ENCODE assay signal across 12 cellular contexts in the genomic region with DNA sequence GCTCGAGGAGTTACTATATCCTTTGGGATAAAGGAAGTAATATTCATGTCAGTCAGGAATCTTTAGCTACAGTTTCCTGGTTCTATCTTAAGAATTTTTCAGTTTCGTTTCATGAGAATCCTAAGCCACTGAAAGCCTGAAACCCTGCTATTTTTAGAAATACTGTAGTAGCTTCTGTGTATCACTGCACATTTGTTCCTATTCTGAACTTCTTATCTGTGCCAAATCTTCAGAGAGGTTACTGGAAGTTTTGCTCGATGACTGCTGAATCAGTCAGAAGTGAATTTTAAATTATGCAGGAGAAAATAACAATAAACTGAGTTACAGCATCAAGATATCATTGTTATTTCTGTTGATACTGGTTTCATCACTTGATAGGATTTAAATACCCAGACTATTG.
DNase-seq lines count a peak whose midpoint lies in the region; ATAC-seq and TF ChIP-seq lines count a peak whose summit lies in the region.
"Had no signal": no experiment of that assay in that cellular context is flagged by ENCODE, and none has a peak within 500 bp of the region (broad histone marks: within the 10 kb centered on the region; RNA-seq: fewer than 3 reads in every experiment).

No MANE protein-coding gene starts in this region.

- no peaks in the 10 kb centered on the region for H3K9me3 Mint-ChIP-seq in stimulated activated effector memory CD8-positive, alpha-beta T cell treated with anti-CD3 and anti-CD28 coated beads, Interleukin-12 subunit alpha, Interleukin-12 subunit beta, amount 100 ng/mL, for 72 hours
- H3K9me3 Mint-ChIP-seq in glutamatergic neuron (ENCODE audit: unreplicated experiment), result no peaks in the 10 kb centered on the region
- H3K9me3 Mint-ChIP-seq: CD8-positive, alpha-beta T cell had no signal

- no peaks in the 10 kb centered on the region for H3K9me3 ChIP-seq in right atrium auricular region
- H3K9me3 ChIP-seq: mucosa of descending colon, stomach had no signal

- H3K27ac Mint-ChIP-seq in stimulated activated effector memory CD8-positive, alpha-beta T cell treated with anti-CD3 and anti-CD28 coated beads, Interleukin-12 subunit alpha, Interleukin-12 subunit beta, amount 100 ng/mL, for 72 hours, result no peak overlapping the region
- H3K27ac Mint-ChIP-seq in glutamatergic neuron (ENCODE audit: unreplicated experiment), result no peak overlapping the region
- H3K27ac Mint-ChIP-seq: CD8-positive, alpha-beta T cell had no signal

- in situ Hi-C loops in ACHN (cut with HindIII; ENCODE audit: low pct_ligation_motif_present, low pct_unique_long_range_greater_than_20kb, low sequenced_read_pairs), result no loop called here

- no peak overlapping the region for H3K27ac ChIP-seq in right atrium auricular region

- no peaks in the 10 kb centered on the region for H3K27me3 Mint-ChIP-seq in glutamatergic neuron (ENCODE audit: unreplicated experiment)

- no peaks in the 10 kb centered on the region for H3K36me3 Mint-ChIP-seq in stimulated activated effector memory CD8-positive, alpha-beta T cell treated with anti-CD3 and anti-CD28 coated beads, Interleukin-12 subunit alpha, Interleukin-12 subunit beta, amount 100 ng/mL, for 72 hours
- no peaks in the 10 kb centered on the region for H3K36me3 Mint-ChIP-seq in glutamatergic neuron (ENCODE audit: unreplicated experiment)
- H3K36me3 Mint-ChIP-seq: CD8-positive, alpha-beta T cell had no signal

- H3K4me1 ChIP-seq in right atrium auricular region, result peaks cover 0 to 9% of the 10 kb centered on the region in 2 donors

- no peaks in the 10 kb centered on the region for H3K4me1 Mint-ChIP-seq in stimulated activated effector memory CD8-positive, alpha-beta T cell treated with anti-CD3 and anti-CD28 coated beads, Interleukin-12 subunit alpha, Interleukin-12 subunit beta, amount 100 ng/mL, for 72 hours
- peaks cover 50% of the 10 kb centered on the region for H3K4me1 Mint-ChIP-seq in glutamatergic neuron (ENCODE audit: low read depth, unreplicated experiment)

- H3K4me3 ChIP-seq in fibroblast of mammary gland (ENCODE audit: control insufficient read depth, low read depth, low read length) (peak overlapping the region; percentile 15), right atrium auricular region (peak overlapping the region in 1 of 2 donors; percentile 3)
- H3K4me3 ChIP-seq: mucosa of descending colon, stomach had no signal

- no peak overlapping the region for H3K4me3 Mint-ChIP-seq in stimulated activated effector memory CD8-positive, alpha-beta T cell treated with anti-CD3 and anti-CD28 coated beads, Interleukin-12 subunit alpha, Interleukin-12 subunit beta, amount 100 ng/mL, for 72 hours
- H3K4me3 Mint-ChIP-seq in glutamatergic neuron (ENCODE audit: unreplicated experiment), result no peak overlapping the region
- H3K4me3 Mint-ChIP-seq: CD8-positive, alpha-beta T cell had no signal

- peak; percentile 74 for ATAC-seq in GM21447 (IDR thresholded peaks at IDR 0.05; ENCODE audit: unreplicated experiment)
- no peak for ATAC-seq in stimulated activated effector memory CD8-positive, alpha-beta T cell treated with anti-CD3 and anti-CD28 coated beads, Interleukin-12 subunit alpha, Interleukin-12 subunit beta, amount 100 ng/mL, for 72 hours
- ATAC-seq: CD8-positive, alpha-beta T cell; mucosa of descending colon had no signal

- TF ChIP-seq CTCF in fibroblast of mammary gland (conservative IDR thresholded peaks at IDR 0.05; ENCODE audit: control insufficient read depth, insufficient read depth, low read depth, low read length) (no peak), glutamatergic neuron (IDR thresholded peaks at IDR 0.05; ENCODE audit: partially characterized antibody, unreplicated experiment) (no peak), right atrium auricular region (IDR thresholded peaks at IDR 0.05) (no peak)

- H3K27me3 ChIP-seq in right atrium auricular region, result no peaks in the 10 kb centered on the region
- H3K27me3 ChIP-seq: stomach had no signal

- DNase-seq in ACHN (peak; percentile 26), M059J (ENCODE audit: low read depth) (peak; percentile 82), fibroblast of mammary gland (ENCODE audit: low read depth) (peak; percentile 72), NCI-H748 treated with DMSO at 0.1 percent for 48 hours (lab: John Stamatoyannopoulos, UW) (no peak), glutamatergic neuron (no peak), right atrium auricular region (ENCODE audit: low spot score) (no peak)
- DNase-seq in stimulated activated effector memory CD8-positive, alpha-beta T cell treated with anti-CD3 and anti-CD28 coated beads, Interleukin-12 subunit alpha, Interleukin-12 subunit beta, amount 100 ng/mL, for 72 hours (ENCODE audit: low spot score in 2 of 2), result no peak
- DNase-seq: CD8-positive, alpha-beta T cell; central memory CD4-positive, alpha-beta T cell; mucosa of descending colon; stomach had no signal

- H3K36me3 ChIP-seq in right atrium auricular region, result no peaks in the 10 kb centered on the region
- H3K36me3 ChIP-seq: stomach had no signal

Comparison
In these comparisons a context has a peak if more than half of its experiments do, and no peak if none do; other contexts are left out.
1. DNase-seq: peak in ACHN (single experiment), M059J (single experiment) and fibroblast of mammary gland (single experiment); none in stimulated activated effector memory CD8-positive, alpha-beta T cell treated with anti-CD3 and anti-CD28 coated beads, Interleukin-12 subunit alpha, Interleukin-12 subunit beta, amount 100 ng/mL, for 72 hours (0 of 2), NCI-H748 treated with DMSO at 0.1 percent for 48 hours (single experiment), glutamatergic neuron (single experiment) and right atrium auricular region (single experiment).